1 cellular context compared by ENCODE assay signal in genomic region chr5:14168793-14169262, GRCh38.
TF ChIP-seq lines count a peak whose summit lies in the region.

No MANE protein-coding gene starts in this region.

TF ChIP-seq in GM23338, 12 proteins besides CTCF, POLR2A, EP300 and RAD21 (continued from another document):
- TF ChIP-seq, protein P1, sequence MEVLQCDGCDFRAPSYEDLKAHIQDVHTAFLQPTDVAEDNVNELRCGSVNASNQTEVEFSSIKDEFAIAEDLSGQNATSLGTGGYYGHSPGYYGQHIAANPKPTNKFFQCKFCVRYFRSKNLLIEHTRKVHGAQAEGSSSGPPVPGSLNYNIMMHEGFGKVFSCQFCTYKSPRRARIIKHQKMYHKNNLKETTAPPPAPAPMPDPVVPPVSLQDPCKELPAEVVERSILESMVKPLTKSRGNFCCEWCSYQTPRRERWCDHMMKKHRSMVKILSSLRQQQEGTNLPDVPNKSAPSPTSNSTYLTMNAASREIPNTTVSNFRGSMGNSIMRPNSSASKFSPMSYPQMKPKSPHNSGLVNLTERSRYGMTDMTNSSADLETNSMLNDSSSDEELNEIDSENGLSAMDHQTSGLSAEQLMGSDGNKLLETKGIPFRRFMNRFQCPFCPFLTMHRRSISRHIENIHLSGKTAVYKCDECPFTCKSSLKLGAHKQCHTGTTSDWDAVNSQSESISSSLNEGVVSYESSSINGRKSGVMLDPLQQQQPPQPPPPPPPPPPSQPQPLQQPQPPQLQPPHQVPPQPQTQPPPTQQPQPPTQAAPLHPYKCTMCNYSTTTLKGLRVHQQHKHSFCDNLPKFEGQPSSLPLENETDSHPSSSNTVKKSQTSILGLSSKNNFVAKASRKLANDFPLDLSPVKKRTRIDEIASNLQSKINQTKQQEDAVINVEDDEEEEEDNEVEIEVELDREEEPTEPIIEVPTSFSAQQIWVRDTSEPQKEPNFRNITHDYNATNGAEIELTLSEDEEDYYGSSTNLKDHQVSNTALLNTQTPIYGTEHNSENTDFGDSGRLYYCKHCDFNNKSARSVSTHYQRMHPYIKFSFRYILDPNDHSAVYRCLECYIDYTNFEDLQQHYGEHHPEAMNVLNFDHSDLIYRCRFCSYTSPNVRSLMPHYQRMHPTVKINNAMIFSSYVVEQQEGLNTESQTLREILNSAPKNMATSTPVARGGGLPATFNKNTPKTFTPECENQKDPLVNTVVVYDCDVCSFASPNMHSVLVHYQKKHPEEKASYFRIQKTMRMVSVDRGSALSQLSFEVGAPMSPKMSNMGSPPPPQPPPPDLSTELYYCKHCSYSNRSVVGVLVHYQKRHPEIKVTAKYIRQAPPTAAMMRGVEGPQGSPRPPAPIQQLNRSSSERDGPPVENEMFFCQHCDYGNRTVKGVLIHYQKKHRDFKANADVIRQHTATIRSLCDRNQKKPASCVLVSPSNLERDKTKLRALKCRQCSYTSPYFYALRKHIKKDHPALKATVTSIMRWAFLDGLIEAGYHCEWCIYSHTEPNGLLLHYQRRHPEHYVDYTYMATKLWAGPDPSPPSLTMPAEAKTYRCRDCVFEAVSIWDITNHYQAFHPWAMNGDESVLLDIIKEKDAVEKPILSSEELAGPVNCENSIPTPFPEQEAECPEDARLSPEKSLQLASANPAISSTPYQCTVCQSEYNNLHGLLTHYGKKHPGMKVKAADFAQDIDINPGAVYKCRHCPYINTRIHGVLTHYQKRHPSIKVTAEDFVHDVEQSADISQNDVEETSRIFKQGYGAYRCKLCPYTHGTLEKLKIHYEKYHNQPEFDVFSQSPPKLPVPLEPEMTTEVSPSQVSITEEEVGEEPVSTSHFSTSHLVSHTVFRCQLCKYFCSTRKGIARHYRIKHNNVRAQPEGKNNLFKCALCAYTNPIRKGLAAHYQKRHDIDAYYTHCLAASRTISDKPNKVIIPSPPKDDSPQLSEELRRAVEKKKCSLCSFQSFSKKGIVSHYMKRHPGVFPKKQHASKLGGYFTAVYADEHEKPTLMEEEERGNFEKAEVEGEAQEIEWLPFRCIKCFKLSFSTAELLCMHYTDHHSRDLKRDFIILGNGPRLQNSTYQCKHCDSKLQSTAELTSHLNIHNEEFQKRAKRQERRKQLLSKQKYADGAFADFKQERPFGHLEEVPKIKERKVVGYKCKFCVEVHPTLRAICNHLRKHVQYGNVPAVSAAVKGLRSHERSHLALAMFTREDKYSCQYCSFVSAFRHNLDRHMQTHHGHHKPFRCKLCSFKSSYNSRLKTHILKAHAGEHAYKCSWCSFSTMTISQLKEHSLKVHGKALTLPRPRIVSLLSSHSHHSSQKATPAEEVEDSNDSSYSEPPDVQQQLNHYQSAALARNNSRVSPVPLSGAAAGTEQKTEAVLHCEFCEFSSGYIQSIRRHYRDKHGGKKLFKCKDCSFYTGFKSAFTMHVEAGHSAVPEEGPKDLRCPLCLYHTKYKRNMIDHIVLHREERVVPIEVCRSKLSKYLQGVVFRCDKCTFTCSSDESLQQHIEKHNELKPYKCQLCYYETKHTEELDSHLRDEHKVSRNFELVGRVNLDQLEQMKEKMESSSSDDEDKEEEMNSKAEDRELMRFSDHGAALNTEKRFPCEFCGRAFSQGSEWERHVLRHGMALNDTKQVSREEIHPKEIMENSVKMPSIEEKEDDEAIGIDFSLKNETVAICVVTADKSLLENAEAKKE (CRISPR knock-in tag; IDR thresholded peaks at IDR 0.05): no peak
- TF ChIP-seq JUNB (IDR thresholded peaks at IDR 0.05; ENCODE audit: unreplicated experiment) (no peak), EZH2 (IDR thresholded peaks at IDR 0.05; ENCODE audit: low read depth, unreplicated experiment) (no peak), STAT1 (IDR thresholded peaks at IDR 0.05; ENCODE audit: unreplicated experiment) (no peak), REST (IDR thresholded peaks at IDR 0.05; ENCODE audit: unreplicated experiment) (no peak), POLR2AphosphoS5 (IDR thresholded peaks at IDR 0.05; ENCODE audit: low read depth) (no peak), ZNF114 (CRISPR knock-in tag; IDR thresholded peaks at IDR 0.05) (no peak), EZH2phosphoT487 (IDR thresholded peaks at IDR 0.05; ENCODE audit: unreplicated experiment) (no peak)
